In the genomic region with DNA sequence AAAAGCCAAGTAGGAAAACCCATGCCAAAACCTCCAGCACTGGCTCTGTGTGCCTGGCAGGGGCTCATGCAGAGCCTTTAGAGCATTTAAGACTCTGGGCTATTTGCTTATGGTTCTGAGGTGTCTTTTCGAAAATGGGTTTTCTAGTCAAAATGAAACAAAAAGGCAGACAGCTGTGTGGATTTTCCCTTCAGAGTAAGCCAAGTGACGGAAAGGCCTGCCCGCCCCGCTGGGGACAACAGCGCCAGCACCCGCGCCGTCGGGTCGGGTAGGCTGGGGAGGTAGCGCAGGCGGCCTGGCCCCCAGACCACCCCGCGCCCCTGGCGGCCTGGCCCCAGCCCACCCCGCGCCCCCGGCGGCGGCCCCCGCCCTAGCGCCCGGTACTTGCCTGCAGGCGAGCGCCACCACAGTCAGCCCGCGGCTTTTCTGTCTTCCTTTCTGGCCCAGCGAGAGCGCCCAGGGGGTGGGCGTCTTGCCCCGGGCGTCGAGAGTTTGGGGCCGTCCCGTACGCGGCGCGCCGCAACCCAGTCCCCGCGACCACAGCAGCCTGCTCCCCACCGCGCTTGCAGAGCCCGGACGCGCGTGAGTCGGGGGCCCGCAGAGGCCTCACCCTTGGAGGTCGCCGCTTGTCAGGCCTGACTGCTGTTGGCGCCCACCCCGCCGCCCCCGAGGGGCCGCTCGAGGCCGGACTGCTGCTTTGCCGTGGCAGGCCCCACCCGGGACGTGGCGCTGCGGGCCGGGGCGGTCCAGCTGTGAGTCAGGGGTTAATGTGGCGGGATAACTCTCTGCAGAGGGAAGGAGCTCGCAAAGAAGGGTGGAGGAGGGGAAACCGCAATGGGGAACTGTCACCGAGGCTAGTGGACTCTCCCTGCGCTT, we compare ENCODE assay signal across 8 cellular contexts. TPM values are rescaled to one million over a fixed set of nuclear protein-coding genes. Genes with fewer than 3 reads are reported as not detected.
DNase-seq lines count a peak whose midpoint lies in the region; ATAC-seq, FAIRE-seq and TF ChIP-seq lines count a peak whose summit lies in the region.

A gene with protein sequence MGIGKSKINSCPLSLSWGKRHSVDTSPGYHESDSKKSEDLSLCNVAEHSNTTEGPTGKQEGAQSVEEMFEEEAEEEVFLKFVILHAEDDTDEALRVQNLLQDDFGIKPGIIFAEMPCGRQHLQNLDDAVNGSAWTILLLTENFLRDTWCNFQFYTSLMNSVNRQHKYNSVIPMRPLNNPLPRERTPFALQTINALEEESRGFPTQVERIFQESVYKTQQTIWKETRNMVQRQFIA (minus strand): TSS at position 771 of the 876 bp plus-strand sequence. CDS start 21,223 bp downstream, outside the sequence.

- ATAC-seq in GM19351 (IDR thresholded peaks at IDR 0.05; ENCODE audit: unreplicated experiment) (peak; percentile 79), HG03442 (IDR thresholded peaks at IDR 0.05; ENCODE audit: unreplicated experiment) (peak; percentile 70), GM12878 (peak; percentile 87)

- WGBS in GM12878 (ENCODE audit: insufficient coverage, insufficient replicate concordance, low lambda C conversion rate, missing lambda C conversion rate), result 2% methylated on average over 58 of the region's 71 CpGs

- H3K36me3 ChIP-seq in CD4-positive, alpha-beta memory T cell (ENCODE audit: insufficient read depth, low read length), result no peaks in the 10 kb centered on the region
- H3K36me3 ChIP-seq in GM12878 (ENCODE audit: control insufficient read depth in 2 of 2, insufficient read depth in 2 of 2, low read length in 1 of 2), result no peaks in the 10 kb centered on the region

- H3K27me3 Mint-ChIP-seq in CD4-positive, alpha-beta memory T cell, result peaks cover 0 to 1% of the 10 kb centered on the region in 2 donors

- BruUV-seq in GM12878 (replicated peaks; lab: Mats Ljungman, UMichigan), result no TSS peak

- peak within 1 kb of the TSS; percentile 48 to 96 (median 88) for H3K27ac Mint-ChIP-seq in CD4-positive, alpha-beta memory T cell

- peak within 1 kb of the TSS; percentile 87 for H3K9ac ChIP-seq in GM12878 (ENCODE audit: control insufficient read depth, insufficient read depth, low read length)

- intact Hi-C loops in CD4-positive, alpha-beta memory T cell (cut with micrococcal nuclease), result loop anchor here (1.0 kb wide), 1 partner anchor 21 kb away; no protein-coding TSS in a partner anchor
- intact Hi-C loops in GM12878 (cut with micrococcal nuclease; ENCODE audit: unreplicated experiment), result no loop called here

- SMC1A ChIA-PET in GM12878 (lab: Charles Lee; ENCODE audit: uncharacterized antibody, unreplicated experiment), result interaction anchor here (0.7 to 7.6 kb wide), 10 partner anchors 12 to 474 kb away, joined by 3 to 48 read pairs (median 4); no protein-coding TSS in a partner anchor

- H3K79me2 ChIP-seq in GM12878 (ENCODE audit: control insufficient read depth, insufficient read depth, low read length), result peaks cover 30% of the 10 kb centered on the region

- H3K4me1 Mint-ChIP-seq in CD4-positive, alpha-beta memory T cell, result peaks cover 13 to 36% (median 18%) of the 10 kb centered on the region in 4 donors

- peak; percentile 50 to 73 (median 55) for DNase-seq in CD4-positive, alpha-beta memory T cell
- peak; percentile 23 for DNase-seq in T-helper 22 cell (ENCODE audit: low read depth)
- DNase-seq in GM12878 (ENCODE audit: low read depth, low spot score), result peak; percentile 77
- no peak for DNase-seq in NCI-H82 treated with DMSO at 0.1 percent for 48 hours (lab: John Stamatoyannopoulos, UW; ENCODE audit: unreplicated experiment)

- no peaks in the 10 kb centered on the region for H3K4me1 ChIP-seq in CD4-positive, alpha-beta memory T cell (ENCODE audit: insufficient read depth, low read length)
- H3K4me1 ChIP-seq in GM12878 (ENCODE audit: control insufficient read depth, insufficient read depth, low read length), result peaks cover 22% of the 10 kb centered on the region

- peak within 1 kb of the TSS; percentile 78 to 91 (median 83) for H3K4me3 Mint-ChIP-seq in CD4-positive, alpha-beta memory T cell

- H3K4me3 ChIP-seq in CD4-positive, alpha-beta memory T cell (ENCODE audit: low read length in 2 of 2), result peak within 1 kb of the TSS; percentile 31 to 46
- H3K4me3 ChIP-seq in GM12878 (peak within 1 kb of the TSS; percentile 85), iPS-18c (ENCODE audit: insufficient read depth, low read depth, low read length) (peak within 1 kb of the TSS; percentile 62), skin epidermis (peak within 1 kb of the TSS; percentile 35 to 87 (median 63))

- peak within 1 kb of the TSS; percentile 61 for H2AFZ ChIP-seq in GM12878 (ENCODE audit: control insufficient read depth, low read depth, low read length)

- peaks cover 3 to 6% of the 10 kb centered on the region in 2 donors for H3K36me3 Mint-ChIP-seq in CD4-positive, alpha-beta memory T cell

- no peaks in the 10 kb centered on the region for H4K20me1 ChIP-seq in GM12878 (ENCODE audit: control insufficient read depth, insufficient read depth)

- no peak for TF ChIP-seq RAD21 in GM12878 (IDR thresholded peaks at IDR 0.05; ENCODE audit: insufficient read depth, low read depth, low read length)

- peak within 1 kb of the TSS; percentile 83 for H3K4me2 ChIP-seq in GM12878 (ENCODE audit: control insufficient read depth, insufficient read depth)

- RAD21 ChIA-PET in GM12878 (lab: Charles Lee; ENCODE audit: unreplicated experiment), result interaction anchor here (0.8 to 3.8 kb wide), 11 partner anchors 12 to 292 kb away, joined by 3 to 22 read pairs (median 5); no protein-coding TSS in a partner anchor

- H3K9me3 Mint-ChIP-seq in CD4-positive, alpha-beta memory T cell, result peaks cover 0 to 2% (median 0%) of the 10 kb centered on the region in 8 donors

- H3K27me3 ChIP-seq in CD4-positive, alpha-beta memory T cell (ENCODE audit: insufficient read depth, low read length), result no peaks in the 10 kb centered on the region
- H3K27me3 ChIP-seq in GM12878 (replicated peaks in 1 of 2; ENCODE audit: control insufficient read depth in 2 of 2, insufficient read depth in 2 of 2, low read length in 1 of 2), result no peaks in the 10 kb centered on the region

- peak within 1 kb of the TSS; percentile 51 for H3K27ac ChIP-seq in CD4-positive, alpha-beta memory T cell (ENCODE audit: low read depth, low read length)
- H3K27ac ChIP-seq in GM12878 (ENCODE audit: control insufficient read depth, insufficient read depth) (peak within 1 kb of the TSS; percentile 94), skin epidermis (peak within 1 kb of the TSS; percentile 80 to 98 (median 94))

- peak; percentile 88 for TF ChIP-seq POLR2A in GM12878 (IDR thresholded peaks at IDR 0.05; ENCODE audit: low read depth, low read length)

- CTCF ChIA-PET in CD4-positive, alpha-beta memory T cell (lab: Charles Lee; ENCODE audit: partially characterized antibody), result interaction anchor here (0.5 to 1.3 kb wide), 5 partner anchors 21 to 506 kb away, joined by 3 to 4 read pairs (median 3); no protein-coding TSS in a partner anchor
- CTCF ChIA-PET in GM12878 (lab: Yijun Ruan, JAX), result interaction anchor here (0.7 to 6.2 kb wide), 9 partner anchors 12 to 291 kb away, joined by 3 to 38 read pairs (median 4); no protein-coding TSS in a partner anchor

- H3K9me3 ChIP-seq in CD4-positive, alpha-beta memory T cell (ENCODE audit: control insufficient read depth in 1 of 2, low read length in 2 of 2), result no peaks in the 10 kb centered on the region
- H3K9me3 ChIP-seq in GM12878 (replicated peaks; ENCODE audit: control insufficient read depth, insufficient read depth, low read length) (no peaks in the 10 kb centered on the region), iPS-18c (ENCODE audit: control insufficient read depth, insufficient read depth, low read length) (no peaks in the 10 kb centered on the region)

- in situ Hi-C loops in GM12878 (cut with MboI), result no loop called here

- POLR2A ChIA-PET in CD4-positive, alpha-beta memory T cell (lab: Charles Lee; ENCODE audit: partially characterized antibody), result interaction anchor here (0.7 to 1.8 kb wide), 5 partner anchors 9 to 306 kb away, joined by 3 to 11 read pairs (median 3); a partner anchor contains a TSS
- POLR2A ChIA-PET in GM12878 (lab: Charles Lee), result interaction anchor here (0.6 to 2.5 kb wide), 12 partner anchors 10 to 329 kb away, joined by 3 to 27 read pairs (median 6); a partner anchor contains a TSS

- peak; percentile 66 to 76 for TF ChIP-seq EP300 in GM12878 (IDR thresholded peaks at IDR 0.05; ENCODE audit: borderline replicate concordance in 1 of 2, control insufficient read depth in 1 of 2, low read depth in 2 of 2, low read length in 2 of 2)

- peak in 2 of 3 experiments; percentile 4 to 21; a peak in 1 of 6 replicates for TF ChIP-seq CTCF in GM12878 (IDR thresholded peaks at IDR 0.05 in 2 of 3, conservative IDR thresholded peaks at IDR 0.05 in 1 of 3; ENCODE audit: control insufficient read depth in 2 of 3, extremely low read depth in 1 of 3, insufficient read depth in 1 of 3, low read depth in 3 of 3, low read length in 3 of 3)

- FAIRE-seq in GM12878 (lab: Jason Lieb, UNC), result peak; percentile 44

TF ChIP-seq in GM12878, 131 proteins besides CTCF, POLR2A, EP300 and RAD21 (continues in another document):
- TF ChIP-seq PML (IDR thresholded peaks at IDR 0.05; ENCODE audit: low read length) (no peak; the same call in 1 of the 2 replicates), EED (IDR thresholded peaks at IDR 0.05; ENCODE audit: low read depth) (peak; percentile 46), NR2C1 (IDR thresholded peaks at IDR 0.05) (no peak), LARP7 (IDR thresholded peaks at IDR 0.05) (0 out of 2 replicates have a peak, but pooled peaks have one; percentile 22), ZNF274 (IDR thresholded peaks at IDR 0.05; ENCODE audit: insufficient read depth, insufficient read length) (no peak), NRF1 (conservative IDR thresholded peaks at IDR 0.05; ENCODE audit: low read depth, low read length) (no peak)

RNA-seq across cellular contexts. Expression of the gene that starts here (rescaled TPM):
- 1 to 10 TPM; 1.3 to 1.6 TPM for total RNA-seq in CD4-positive, alpha-beta memory T cell
- under 1 TPM in 1 of 2 donors, not detected in 1; 0.52 TPM for polyA plus RNA-seq in CD4-positive, alpha-beta memory T cell
- 1.2 TPM in 2 replicates for total RNA-seq in GM12878 (2013; cell fraction: nucleolus; rRNA removed)
- 2.5 and 3.5 TPM in 2 replicates for total RNA-seq in GM12878 (2014; rRNA removed)
- total RNA-seq in GM12878 (2014; rRNA removed; fragmentation: Illumina TruSeq; extraction: Trizol), result 5.9 and 6.3 TPM in 2 replicates
- total RNA-seq in GM12878 (2021), result 5.6 and 6.2 TPM in 2 replicates
- 2.9 TPM for polyA plus RNA-seq in GM12878 (2011; ENCODE audit: low read depth)
- 0.12 and 0.14 TPM in 2 replicates for polyA plus RNA-seq in GM12878 (2011; rRNA removed)
- 0.10 and 0.16 TPM in 2 replicates for polyA plus RNA-seq in GM12878 (2011; cell fraction: cytosol; rRNA removed)
- 0.13 and 0.31 TPM in 2 replicates for polyA plus RNA-seq in GM12878 (2011; cell fraction: nucleus; rRNA removed)
- polyA plus RNA-seq in GM12878 (2012), result 2.6 and 4.1 TPM in 2 replicates
- 7.0 and 7.9 TPM in 2 replicates for polyA plus RNA-seq in GM12878 (2014; fragmentation: Illumina TruSeq; extraction: Trizol)
- polyA plus RNA-seq in GM12878 (2014; fragmentation: Nextera tagmentation; extraction: Ambion mirVana), result 1 to 10 TPM; 1.8 to 2.3 TPM
- 2.5 and 2.7 TPM in 2 replicates for polyA plus RNA-seq in GM12878 (2014; rRNA removed)
- 1 to 10 TPM; 3.3 to 4.3 TPM for polyA plus RNA-seq in GM12878 (2016; fragmentation: Nextera tagmentation; extraction: Ambion mirVana)
- 0.05 TPM in 1 of 2 replicates, not detected in the other for polyA minus RNA-seq in GM12878 (2011; rRNA and poly(A)+ RNA removed)
- 0.31 and 0.40 TPM in 2 replicates for polyA minus RNA-seq in GM12878 (2011; cell fraction: cytosol; rRNA and poly(A)+ RNA removed)
- 0.97 and 1.1 TPM in 2 replicates for polyA minus RNA-seq in GM12878 (2011; cell fraction: nucleus; rRNA and poly(A)+ RNA removed)
